16 cellular contexts compared by ENCODE assay signal in the genomic region with DNA sequence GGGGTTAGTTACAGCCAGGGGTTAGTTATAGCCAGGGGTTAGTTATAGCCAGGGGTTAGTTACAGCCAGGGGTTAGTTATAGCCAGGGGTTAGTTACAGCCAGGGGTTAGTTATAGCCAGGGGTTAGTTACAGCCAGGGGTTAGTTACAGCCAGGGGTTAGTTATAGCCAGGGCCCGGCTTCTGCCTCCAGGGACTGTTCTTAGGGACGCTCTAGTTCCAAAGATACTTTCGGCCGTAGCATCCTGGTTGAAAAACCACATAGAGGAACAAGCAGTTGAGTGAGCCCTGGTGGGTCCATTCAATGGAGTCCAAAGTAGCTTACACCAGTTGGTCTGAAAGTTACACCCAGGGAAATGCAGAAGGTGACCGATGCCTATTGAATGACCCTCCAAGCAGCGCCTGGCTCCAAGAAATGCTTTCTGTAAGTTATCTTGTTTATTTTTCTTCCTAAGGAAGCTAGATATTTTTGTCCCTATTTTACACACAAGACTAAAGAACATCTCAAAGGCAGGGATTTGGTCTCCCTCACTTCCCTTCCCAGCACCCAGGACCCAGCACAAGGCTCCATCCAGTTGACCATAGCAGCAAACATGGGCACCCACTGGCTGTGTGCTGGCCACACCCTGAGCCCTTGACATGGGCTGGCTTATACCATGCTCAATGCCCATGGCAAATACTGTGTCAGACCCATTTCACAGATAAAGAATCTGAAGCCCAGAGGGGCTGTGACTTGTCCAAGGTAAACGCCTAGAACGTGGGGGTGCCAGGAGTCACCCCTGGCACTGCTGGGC. TPM values are rescaled to one million over a fixed set of nuclear protein-coding genes. Genes with fewer than 3 reads are reported as not detected.
A peak's percentile ranks its signal among the peaks of the same experiment; 100 is the strongest.
DNase-seq lines count a peak whose midpoint lies in the region; ATAC-seq and TF ChIP-seq lines count a peak whose summit lies in the region.
"Had no signal": no experiment of that assay in that cellular context is flagged by ENCODE, and none has a peak within 500 bp of the region (broad histone marks: within the 10 kb centered on the region; RNA-seq: fewer than 3 reads in every experiment).

No MANE protein-coding gene starts in this region.

- H3K9ac ChIP-seq in mesenchymal stem cell (ENCODE audit: low read length) = peak overlapping the region; percentile 82

- H2AFZ ChIP-seq in mesenchymal stem cell (ENCODE audit: low read depth, low read length) = no peak overlapping the region

- H3K18ac ChIP-seq in mesenchymal stem cell (ENCODE audit: low read depth in 1 of 2, low read length in 2 of 2) = peak overlapping the region; percentile 41 to 81

- POLR2A ChIA-PET in RWPE1 (lab: Yijun Ruan, JAX; ENCODE audit: low non-redundant PET) = no interaction called here

- H4K8ac ChIP-seq in mesenchymal stem cell (ENCODE audit: low read length) = no peak overlapping the region

- peak overlapping the region; percentile 3 to 25 for H3K4ac ChIP-seq in mesenchymal stem cell (ENCODE audit: low read depth in 1 of 2, low read length in 2 of 2)

- WGBS in mesenchymal stem cell = 89% methylated on average over 6 of the region's 8 CpGs

- H3K79me1 ChIP-seq in mesenchymal stem cell (replicated peaks; ENCODE audit: low read length, poor library complexity, severe bottlenecking) = no peaks in the 10 kb centered on the region

- TF ChIP-seq CTCF in RWPE1 (conservative IDR thresholded peaks at IDR 0.05; ENCODE audit: low read depth) = no peak
- no peak for TF ChIP-seq CTCF in upper lobe of right lung (IDR thresholded peaks at IDR 0.05)

- CTCF ChIA-PET in RWPE1 (lab: Yijun Ruan, JAX) = interaction anchor here (0.7 kb wide), 1 partner anchor 407 kb away, joined by 4 read pairs; a partner anchor contains a TSS

- peak overlapping the region; percentile 93 for H4K91ac ChIP-seq in mesenchymal stem cell (ENCODE audit: low read length)

- peak overlapping the region in 1 of 2 experiments; percentile 69 for H3K14ac ChIP-seq in mesenchymal stem cell (ENCODE audit: low read length in 2 of 2)

- H3K4me1 ChIP-seq in mesenchymal stem cell (ENCODE audit: control insufficient read depth, insufficient read depth, low read depth, low read length) (peaks cover 5% of the 10 kb centered on the region), upper lobe of right lung (peaks cover 25% of the 10 kb centered on the region)
- H3K4me1 ChIP-seq: prostate gland had no signal

- ATAC-seq in upper lobe of right lung = no peak
- ATAC-seq: activated T-cell treated with anti-CD3 and anti-CD28 coated beads, Interleukin-2, amount 50 U/mL, for 4 hours; CD8-positive, alpha-beta T cell; stimulated activated effector memory CD8-positive, alpha-beta T cell treated with anti-CD3 and anti-CD28 coated beads, Interleukin-12 subunit alpha, Interleukin-12 subunit beta, amount 100 ng/mL, for 72 hours had no signal

- peak overlapping the region in 1 of 2 experiments; percentile 46 for H3K23ac ChIP-seq in mesenchymal stem cell (ENCODE audit: low read length in 2 of 2)

- peak overlapping the region; percentile 45 for H2BK120ac ChIP-seq in mesenchymal stem cell (ENCODE audit: low read depth, low read length)

- no peak overlapping the region for H2BK15ac ChIP-seq in mesenchymal stem cell (ENCODE audit: low read depth, poor library complexity, severe bottlenecking)

- DNase-seq in RWPE1 (ENCODE audit: low spot score) = no peak
- DNase-seq in fibroblast of gingiva (ENCODE audit: low read depth) = peak; percentile 50
- DNase-seq in mesenchymal stem cell = no peak
- DNase-seq in upper lobe of right lung = peak; percentile 9
- DNase-seq in NCI-H1417 treated with DMSO at 0.1 percent for 48 hours (lab: John Stamatoyannopoulos, UW) = no peak
- no peak for DNase-seq in RKO (ENCODE audit: low spot score)
- DNase-seq in foreskin melanocyte = no peak
- DNase-seq in activated T-cell treated with anti-CD3 and anti-CD28 coated beads, Interleukin-2, amount 50 U/mL, for 48 hours = no peak
- DNase-seq: activated CD4-positive, alpha-beta T cell treated with anti-CD3 and anti-CD28 coated beads, Interleukin-2, amount 50 U/mL, for 1 hour; activated T-cell treated with anti-CD3 and anti-CD28 coated beads, Interleukin-2, amount 50 U/mL, for 4 hours; CD8-positive, alpha-beta T cell; GDM1; NCI-H1105; stimulated activated CD4-positive, alpha-beta T cell treated with anti-CD3 and anti-CD28 coated beads, Interleukin-4, amount 100 ng/mL, for 1 hour had no signal

- H3K4me2 ChIP-seq in mesenchymal stem cell (ENCODE audit: low read length, poor library complexity, severe bottlenecking) = no peak overlapping the region

- peak overlapping the region; percentile 83 for H3K27ac ChIP-seq in RWPE1
- H3K27ac ChIP-seq in mesenchymal stem cell (ENCODE audit: low read length, poor library complexity, severe bottlenecking) = no peak overlapping the region
- H3K27ac ChIP-seq in upper lobe of right lung = peak overlapping the region; percentile 63
- H3K27ac ChIP-seq: prostate gland had no signal

- no peak overlapping the region for H2BK5ac ChIP-seq in mesenchymal stem cell (ENCODE audit: low read depth, low read length, poor library complexity, severe bottlenecking)

- H3K4me3 ChIP-seq in mesenchymal stem cell (ENCODE audit: insufficient read depth in 1 of 2, low read depth in 1 of 2, low read length in 2 of 2) (no peak overlapping the region), upper lobe of right lung (no peak overlapping the region)
- H3K4me3 ChIP-seq: prostate gland had no signal

- H3K27me3 ChIP-seq in mesenchymal stem cell (ENCODE audit: control insufficient read depth in 1 of 2, insufficient read depth in 1 of 2, low read length in 2 of 2) (peaks cover 7 to 50% of the 10 kb centered on the region in 2 experiments), upper lobe of right lung (no peaks in the 10 kb centered on the region)

- intact Hi-C loops in upper lobe of right lung (cut with DNase I) = no loop called here

- H2BK12ac ChIP-seq in mesenchymal stem cell (ENCODE audit: low read length in 2 of 2) = peak overlapping the region in 1 of 2 experiments; percentile 37

- H3K36me3 ChIP-seq in mesenchymal stem cell (ENCODE audit: control insufficient read depth in 1 of 2, insufficient read depth in 2 of 2, low read depth in 1 of 2, low read length in 2 of 2) (no peaks in the 10 kb centered on the region), upper lobe of right lung (no peaks in the 10 kb centered on the region)
- H3K36me3 ChIP-seq: prostate gland had no signal

- no peak overlapping the region for H2AK5ac ChIP-seq in mesenchymal stem cell (ENCODE audit: low read length, severe bottlenecking)

- H3K9me3 ChIP-seq in mesenchymal stem cell (ENCODE audit: control insufficient read depth, low read length) = no peaks in the 10 kb centered on the region
- no peaks in the 10 kb centered on the region for H3K9me3 ChIP-seq in upper lobe of right lung
- H3K9me3 ChIP-seq: prostate gland had no signal

RNA-seq across cellular contexts. Expression of a gene that starts 49.7 kb away (rescaled TPM):
- 1.9 TPM for polyA plus RNA-seq in mesenchymal stem cell (2013, experiment 1 of 2)
- polyA plus RNA-seq in mesenchymal stem cell (2013, experiment 2 of 2) = 1.9 TPM
- total RNA-seq in upper lobe of right lung = 1.0 TPM
- total RNA-seq: activated T-cell treated with anti-CD3 and anti-CD28 coated beads, Interleukin-2, amount 50 U/mL, for 4 hours; CD8-positive, alpha-beta T cell had no signal

Comparison
In these comparisons a context has a peak if more than half of its experiments do, and no peak if none do; other contexts are left out.
1. DNase-seq: peak in fibroblast of gingiva (single experiment) and upper lobe of right lung (single experiment); none in RWPE1 (single experiment), mesenchymal stem cell (single experiment), NCI-H1417 treated with DMSO at 0.1 percent for 48 hours (single experiment), RKO (single experiment), foreskin melanocyte (single experiment) and activated T-cell treated with anti-CD3 and anti-CD28 coated beads, Interleukin-2, amount 50 U/mL, for 48 hours (0 of 2).